8 cellular contexts compared by ENCODE assay signal in genomic region chr10:100482181-100482833, GRCh38. TPM values are rescaled to one million over a fixed set of nuclear protein-coding genes. Genes with fewer than 3 reads are reported as not detected.
A peak's percentile ranks its signal among the peaks of the same experiment; 100 is the strongest.
DNase-seq lines count a peak whose midpoint lies in the region; ATAC-seq and TF ChIP-seq lines count a peak whose summit lies in the region.

No MANE protein-coding gene starts in this region.

- H3K79me2 ChIP-seq in DND-41 (ENCODE audit: insufficient read depth, low read length) = no peaks in the 10 kb centered on the region

- H3K4me3 ChIP-seq in DND-41 (ENCODE audit: low read depth in 1 of 2, low read length in 2 of 2) (peak overlapping the region; percentile 18 to 66; a peak in 3 of 4 replicates), duodenal mucosa (ENCODE audit: low read depth in 1 of 2, low read length in 2 of 2) (peak overlapping the region; percentile 70 to 77), liver (ENCODE audit: low read depth in 1 of 3, low read length in 3 of 3) (peak overlapping the region; percentile 48 to 65 (median 52))

- H3K9me3 ChIP-seq in DND-41 (ENCODE audit: insufficient read depth, low read length, severe bottlenecking) (no peaks in the 10 kb centered on the region), duodenal mucosa (ENCODE audit: control insufficient read depth in 1 of 2, low read length in 2 of 2) (no peaks in the 10 kb centered on the region), liver (ENCODE audit: control insufficient read depth in 4 of 4, low read length in 3 of 4) (no peaks in the 10 kb centered on the region)

- H3K27ac ChIP-seq in DND-41 (ENCODE audit: low read length) = peak overlapping the region; percentile 6; the same call in 1 of the 2 replicates
- H3K27ac ChIP-seq in duodenal mucosa (ENCODE audit: low read depth, low read length) = no peak overlapping the region
- H3K27ac ChIP-seq in liver (ENCODE audit: low read depth in 1 of 2, low read length in 2 of 2) = no peak overlapping the region

- H3K4me1 ChIP-seq in DND-41 (ENCODE audit: insufficient read depth, low read length) (peaks cover 27% of the 10 kb centered on the region), duodenal mucosa (ENCODE audit: control insufficient read depth in 1 of 2, insufficient read depth in 2 of 2, low read length in 2 of 2) (peaks cover 19 to 22% of the 10 kb centered on the region in 2 donors), liver (ENCODE audit: control insufficient read depth in 4 of 4, insufficient read depth in 4 of 4, low read length in 3 of 4) (peaks cover 3 to 20% (median 13%) of the 10 kb centered on the region in 4 donors)

- H3K36me3 ChIP-seq in DND-41 (ENCODE audit: insufficient read depth, low read length) = peaks cover 27% of the 10 kb centered on the region
- H3K36me3 ChIP-seq in duodenal mucosa (ENCODE audit: control insufficient read depth in 1 of 2, insufficient read depth in 2 of 2, low read length in 2 of 2) = peaks cover 0 to 3% of the 10 kb centered on the region in 2 donors
- peaks cover 0 to 8% (median 4%) of the 10 kb centered on the region in 4 donors for H3K36me3 ChIP-seq in liver (ENCODE audit: control insufficient read depth in 4 of 4, insufficient read depth in 3 of 4, low read depth in 1 of 4, low read length in 3 of 4)

- H2AFZ ChIP-seq in DND-41 (ENCODE audit: low read depth, low read length) = peak overlapping the region; percentile 75

- CTCF ChIA-PET in activated CD4-positive, alpha-beta memory T cell treated with anti-CD3 and anti-CD28 coated beads for 36 hours (lab: Charles Lee) = interaction anchor here (0.5 to 9.6 kb wide), 35 partner anchors 9 to 569 kb away, joined by 3 to 144 read pairs (median 5); partner anchors contain the start of genes BLOC1S2, PKD2L1, SCD and SEC31B

- POLR2A ChIA-PET in activated CD4-positive, alpha-beta memory T cell treated with anti-CD3 and anti-CD28 coated beads for 36 hours (lab: Charles Lee) = interaction anchor here (0.6 to 4.8 kb wide), 4 partner anchors 27 to 217 kb away, joined by 3 to 32 read pairs (median 4); no protein-coding TSS in a partner anchor

- H3K9ac ChIP-seq in DND-41 (ENCODE audit: low read depth, low read length) (peak overlapping the region; percentile 52), duodenal mucosa (ENCODE audit: low read depth in 1 of 2, low read length in 2 of 2) (peak overlapping the region in 1 of 2 donors; percentile 48), liver (ENCODE audit: low read depth in 1 of 2, low read length in 2 of 2) (no peak overlapping the region)

- H4K20me1 ChIP-seq in DND-41 (ENCODE audit: insufficient read depth, low read length) = no peaks in the 10 kb centered on the region

- H3K27me3 Mint-ChIP-seq in activated CD4-positive, alpha-beta memory T cell treated with anti-CD3 and anti-CD28 coated beads for 36 hours = peaks cover 14% of the 10 kb centered on the region

- H3K9me3 Mint-ChIP-seq in activated CD4-positive, alpha-beta memory T cell treated with anti-CD3 and anti-CD28 coated beads for 36 hours = no peaks in the 10 kb centered on the region

- intact Hi-C loops in activated CD4-positive, alpha-beta memory T cell treated with anti-CD3 and anti-CD28 coated beads for 36 hours (cut with micrococcal nuclease) = loop anchor here (1.0 to 5.0 kb wide), 4 partner anchors 27 to 195 kb away; partner anchors contain the start of gene BLOC1S2

- peak overlapping the region; percentile 95 for H3K4me2 ChIP-seq in DND-41 (ENCODE audit: insufficient read depth, low read length)

- TF ChIP-seq RAD21 in liver (IDR thresholded peaks at IDR 0.05) = peak; percentile 43 to 64

- under 1% methylated on average over 59 of the region's 59 CpGs for WGBS in liver

- H3K36me3 Mint-ChIP-seq in activated CD4-positive, alpha-beta memory T cell treated with anti-CD3 and anti-CD28 coated beads for 36 hours = peaks cover 11% of the 10 kb centered on the region

- no peaks in the 10 kb centered on the region for H3K27me3 ChIP-seq in DND-41 (ENCODE audit: insufficient read depth, low read length, poor library complexity)
- peaks cover 12 to 20% of the 10 kb centered on the region in 2 donors for H3K27me3 ChIP-seq in duodenal mucosa (ENCODE audit: control insufficient read depth in 1 of 2, insufficient read depth in 2 of 2, low read length in 2 of 2)
- H3K27me3 ChIP-seq in liver (ENCODE audit: control insufficient read depth in 4 of 4, insufficient read depth in 4 of 4, low read length in 3 of 4) = peaks cover 0 to 2% (median 0%) of the 10 kb centered on the region in 4 donors

- TF ChIP-seq CTCF in DND-41 (IDR thresholded peaks at IDR 0.05; ENCODE audit: borderline replicate concordance, extremely low read depth, low read length, poor library complexity, severe bottlenecking) (peak; percentile 91), liver (IDR thresholded peaks at IDR 0.05; ENCODE audit: low read depth, low read length, missing input control) (peak; percentile 67)

- ATAC-seq in DND-41 (ENCODE audit: insufficient read depth, low read depth) (peak; percentile 73), HG02759 (IDR thresholded peaks at IDR 0.05; ENCODE audit: unreplicated experiment) (peak; percentile 46), HG02571 (IDR thresholded peaks at IDR 0.05; ENCODE audit: unreplicated experiment) (no peak)

- H3K4me3 Mint-ChIP-seq in activated CD4-positive, alpha-beta memory T cell treated with anti-CD3 and anti-CD28 coated beads for 36 hours = peak overlapping the region; percentile 74

- no peak overlapping the region for H3K27ac Mint-ChIP-seq in activated CD4-positive, alpha-beta memory T cell treated with anti-CD3 and anti-CD28 coated beads for 36 hours

- DNase-seq in DND-41 = peak; percentile 75
- peak; percentile 75 for DNase-seq in NCI-H510A treated with DMSO at 0.1 percent for 48 hours (lab: John Stamatoyannopoulos, UW)
- peak; percentile 77 for DNase-seq in activated CD4-positive, alpha-beta memory T cell treated with anti-CD3 and anti-CD28 coated beads for 36 hours
- DNase-seq in stimulated activated CD4-positive, alpha-beta T cell treated with anti-CD3 and anti-CD28 coated beads, Interleukin-1b, Interleukin-23, amount 100 ng/mL, for 48 hours = peak; percentile 61

- H3K4me1 Mint-ChIP-seq in activated CD4-positive, alpha-beta memory T cell treated with anti-CD3 and anti-CD28 coated beads for 36 hours (ENCODE audit: low read depth) = peaks cover 12% of the 10 kb centered on the region

TF ChIP-seq in liver, 16 proteins besides CTCF, POLR2A, EP300 and RAD21 (continues in another document):
- TF ChIP-seq RXRA (IDR thresholded peaks at IDR 0.05) (no peak), FOXA2 (IDR thresholded peaks at IDR 0.05) (no peak), JUND (IDR thresholded peaks at IDR 0.05) (no peak), GABPA (IDR thresholded peaks at IDR 0.05 in 1 of 2, conservative IDR thresholded peaks at IDR 0.05 in 1 of 2) (no peak), HNF4A (conservative IDR thresholded peaks at IDR 0.05) (no peak), YY1 (IDR thresholded peaks at IDR 0.05) (no peak), MAX (IDR thresholded peaks at IDR 0.05) (no peak), EGR1 (IDR thresholded peaks at IDR 0.05; ENCODE audit: low read depth in 2 of 2) (no peak), HNF4G (IDR thresholded peaks at IDR 0.05) (no peak), NR2F2 (IDR thresholded peaks at IDR 0.05) (no peak), REST (IDR thresholded peaks at IDR 0.05) (no peak)

RNA-seq across cellular contexts. Expression of gene WNT8B, which starts 19.5 kb away (rescaled TPM):
- total RNA-seq in activated CD4-positive, alpha-beta memory T cell treated with anti-CD3 and anti-CD28 coated beads for 36 hours = under 1 TPM; 0.36 to 0.46 TPM
- not detected for total RNA-seq in liver
- polyA plus RNA-seq in liver = not detected

RNA-seq across cellular contexts. Expression of gene SEC31B, which starts 37.4 kb away (rescaled TPM):
- 10 to 100 TPM; 44.2 to 47.2 TPM for total RNA-seq in activated CD4-positive, alpha-beta memory T cell treated with anti-CD3 and anti-CD28 coated beads for 36 hours
- total RNA-seq in liver = 1 to 10 TPM; 1.3 to 5.9 TPM
- 1 to 10 TPM; 1.7 to 6.6 TPM for polyA plus RNA-seq in liver

RNA-seq across cellular contexts. Expression of gene NDUFB8, which starts 47.4 kb away (rescaled TPM):
- total RNA-seq in activated CD4-positive, alpha-beta memory T cell treated with anti-CD3 and anti-CD28 coated beads for 36 hours = 100 to 1,000 TPM; 390 to 404 TPM
- 100 to 1,000 TPM in 1 of 2 donors, 10 to 100 TPM in 1; 72.4 to 142 TPM for total RNA-seq in liver
- 100 to 1,000 TPM; 256 to 297 TPM for polyA plus RNA-seq in liver

RNA-seq across cellular contexts. Expression of gene HIF1AN, which starts 53.4 kb away (rescaled TPM):
- total RNA-seq in activated CD4-positive, alpha-beta memory T cell treated with anti-CD3 and anti-CD28 coated beads for 36 hours = 10 to 100 TPM; 40.6 to 47.4 TPM
- 10 to 100 TPM; 10.1 to 10.7 TPM for total RNA-seq in liver
- 1 to 10 TPM; 4.6 to 4.8 TPM for polyA plus RNA-seq in liver

Comparison
In these comparisons a context has a peak if more than half of its experiments do, and no peak if none do; other contexts are left out.
1. RNA of gene SEC31B, which starts 37.4 kb away (total RNA-seq): 44.2 to 47.2 TPM in activated CD4-positive, alpha-beta memory T cell treated with anti-CD3 and anti-CD28 coated beads for 36 hours; 1.3 to 5.9 TPM in liver; every median in the first group is over 4 times any median in the second.
2. Peak in every context shown above with its lines, with median percentiles within 50 percentile points of each other: DNase-seq and H3K4me3 ChIP-seq.